Comparison of ENCODE assay signal across 16 cellular contexts in genomic region chr19:48607359-48607755, GRCh38. TPM values are rescaled to one million over a fixed set of nuclear protein-coding genes. Genes with fewer than 3 reads are reported as not detected.
DNase-seq lines count a peak whose midpoint lies in the region; ATAC-seq and TF ChIP-seq lines count a peak whose summit lies in the region.
"Had no signal": no experiment of that assay in that cellular context is flagged by ENCODE, and none has a peak within 500 bp of the region (broad histone marks: within the 10 kb centered on the region; RNA-seq: fewer than 3 reads in every experiment).

No MANE protein-coding gene starts in this region.

- no peak overlapping the region for H3K18ac ChIP-seq in mesenchymal stem cell (ENCODE audit: low read depth in 1 of 2, low read length in 2 of 2)

- DNase-seq in RWPE1 (ENCODE audit: low spot score) (no peak), mesenchymal stem cell (no peak), activated gamma-delta T cell (lab: John Stamatoyannopoulos, UW) (no peak)
- no peak for DNase-seq in activated CD4-positive, alpha-beta T cell treated with anti-CD3 and anti-CD28 coated beads for 1 hour
- DNase-seq: 8988T; CD8-positive, alpha-beta T cell; DMS 273 treated with DMSO at 0.1 percent for 48 hours; DND-41; EL; GM23248 had no signal

- no peak for ATAC-seq in GM21825 (IDR thresholded peaks at IDR 0.05; ENCODE audit: unreplicated experiment)
- ATAC-seq: CD8-positive, alpha-beta T cell; GM12878 had no signal

- no peaks in the 10 kb centered on the region for H3K27me3 ChIP-seq in BLaER1
- no peaks in the 10 kb centered on the region for H3K27me3 ChIP-seq in mesenchymal stem cell (ENCODE audit: control insufficient read depth in 1 of 2, insufficient read depth in 1 of 2, low read length in 2 of 2)
- H3K27me3 ChIP-seq: BLaER1 treated with 17β-estradiol and CSF1 and Interleukin-3, amounts not matched to agents 10 nM and 100 nM had no signal

- H3K23ac ChIP-seq in mesenchymal stem cell (ENCODE audit: low read length in 2 of 2) = no peak overlapping the region

- no peaks in the 10 kb centered on the region for H3K9me3 ChIP-seq in BLaER1
- H3K9me3 ChIP-seq in mesenchymal stem cell (ENCODE audit: control insufficient read depth, low read length) = no peaks in the 10 kb centered on the region
- H3K9me3 ChIP-seq: BLaER1 treated with 17β-estradiol and CSF1 and Interleukin-3, amounts not matched to agents 10 nM and 100 nM; HAP-1 had no signal

- H2BK5ac ChIP-seq in mesenchymal stem cell (ENCODE audit: low read depth, low read length, poor library complexity, severe bottlenecking) = no peak overlapping the region

- H3K36me3 ChIP-seq in BLaER1 (peaks cover 7% of the 10 kb centered on the region; the same call in 1 of the 2 replicates), mesenchymal stem cell (ENCODE audit: control insufficient read depth in 1 of 2, insufficient read depth in 2 of 2, low read depth in 1 of 2, low read length in 2 of 2) (peaks cover 0 to 10% of the 10 kb centered on the region in 2 experiments)
- H3K36me3 ChIP-seq: BLaER1 treated with 17β-estradiol and CSF1 and Interleukin-3, amounts not matched to agents 10 nM and 100 nM had no signal

- no peak overlapping the region for H2BK15ac ChIP-seq in mesenchymal stem cell (ENCODE audit: low read depth, poor library complexity, severe bottlenecking)

- no peak overlapping the region for H3K27ac ChIP-seq in BLaER1
- peak overlapping the region; percentile 7; the same call in 1 of the 2 replicates for H3K27ac ChIP-seq in RWPE1
- no peak overlapping the region for H3K27ac ChIP-seq in mesenchymal stem cell (ENCODE audit: low read length, poor library complexity, severe bottlenecking)
- H3K27ac ChIP-seq: BLaER1 treated with 17β-estradiol and CSF1 and Interleukin-3, amounts not matched to agents 10 nM and 100 nM; GM23248 had no signal

- 97% methylated on average over 6 of the region's 7 CpGs for WGBS in mesenchymal stem cell

- POLR2A ChIA-PET in RWPE1 (lab: Yijun Ruan, JAX; ENCODE audit: low non-redundant PET) = no interaction called here

- no peaks in the 10 kb centered on the region for H3K79me1 ChIP-seq in mesenchymal stem cell (replicated peaks; ENCODE audit: low read length, poor library complexity, severe bottlenecking)

- H3K9ac ChIP-seq in BLaER1 = 0 out of 2 replicates have a peak overlapping the region, but pooled peaks have one; percentile 34
- no peak overlapping the region for H3K9ac ChIP-seq in mesenchymal stem cell (ENCODE audit: low read length)
- H3K9ac ChIP-seq: GM23248 had no signal

- H2BK120ac ChIP-seq in mesenchymal stem cell (ENCODE audit: low read depth, low read length) = no peak overlapping the region

- CTCF ChIA-PET in RWPE1 (lab: Yijun Ruan, JAX) = interaction anchor here (1.3 kb wide), 1 partner anchor 18 kb away, joined by 7 read pairs; no protein-coding TSS in a partner anchor

- no peak overlapping the region for H3K4ac ChIP-seq in mesenchymal stem cell (ENCODE audit: low read depth in 1 of 2, low read length in 2 of 2)

- no peak for TF ChIP-seq CTCF in RWPE1 (conservative IDR thresholded peaks at IDR 0.05; ENCODE audit: low read depth)

- H3K14ac ChIP-seq in mesenchymal stem cell (ENCODE audit: low read length in 2 of 2) = no peak overlapping the region

- H4K91ac ChIP-seq in mesenchymal stem cell (ENCODE audit: low read length) = no peak overlapping the region

- H3K4me3 ChIP-seq in BLaER1 = no peak overlapping the region
- H3K4me3 ChIP-seq in mesenchymal stem cell (ENCODE audit: insufficient read depth in 1 of 2, low read depth in 1 of 2, low read length in 2 of 2) = no peak overlapping the region
- H3K4me3 ChIP-seq: BLaER1 treated with 17β-estradiol and CSF1 and Interleukin-3, amounts not matched to agents 10 nM and 100 nM; GM12878; GM23248; HAP-1 had no signal

- no peaks in the 10 kb centered on the region for H4K20me1 ChIP-seq in BLaER1

- H3K4me2 ChIP-seq in BLaER1 = no peak overlapping the region
- no peak overlapping the region for H3K4me2 ChIP-seq in mesenchymal stem cell (ENCODE audit: low read length, poor library complexity, severe bottlenecking)
- H3K4me2 ChIP-seq: BLaER1 treated with 17β-estradiol and CSF1 and Interleukin-3, amounts not matched to agents 10 nM and 100 nM had no signal

- no peak overlapping the region for H2AFZ ChIP-seq in mesenchymal stem cell (ENCODE audit: low read depth, low read length)
- H2AFZ ChIP-seq: GM23248 had no signal

- H3K4me1 ChIP-seq in BLaER1 (peaks cover 12% of the 10 kb centered on the region), mesenchymal stem cell (ENCODE audit: control insufficient read depth, insufficient read depth, low read depth, low read length) (no peaks in the 10 kb centered on the region)

- no peak overlapping the region for H2BK12ac ChIP-seq in mesenchymal stem cell (ENCODE audit: low read length in 2 of 2)

- no peak overlapping the region for H2AK5ac ChIP-seq in mesenchymal stem cell (ENCODE audit: low read length, severe bottlenecking)

- peak overlapping the region; percentile 61 for H4K8ac ChIP-seq in mesenchymal stem cell (ENCODE audit: low read length)

RNA-seq across cellular contexts. Expression of gene SPACA4, which starts 0.8 kb away (rescaled TPM):
- polyA plus RNA-seq in mesenchymal stem cell (2013, experiment 1 of 2) = not detected
- not detected for polyA plus RNA-seq in mesenchymal stem cell (2013, experiment 2 of 2)
- polyA plus RNA-seq: AG04450, GM12878, GM23248 had no signal

RNA-seq across cellular contexts. Expression of gene FAM83E, which starts 7.5 kb away (rescaled TPM):
- 0.03 TPM for polyA plus RNA-seq in mesenchymal stem cell (2013, experiment 1 of 2)
- polyA plus RNA-seq in mesenchymal stem cell (2013, experiment 2 of 2) = 0.04 TPM
- polyA plus RNA-seq: AG04450, GM23248 had no signal

RNA-seq across cellular contexts. Expression of gene RPL18, which starts 11.6 kb away (rescaled TPM):
- 1,704 TPM for polyA plus RNA-seq in mesenchymal stem cell (2013, experiment 1 of 2)
- polyA plus RNA-seq in mesenchymal stem cell (2013, experiment 2 of 2) = 1,641 TPM

RNA-seq across cellular contexts. Expression of gene SPHK2, which starts 11.9 kb away (rescaled TPM):
- polyA plus RNA-seq in mesenchymal stem cell (2013, experiment 1 of 2) = 9.1 TPM
- polyA plus RNA-seq in mesenchymal stem cell (2013, experiment 2 of 2) = 9.4 TPM

RNA-seq across cellular contexts. Expression of gene DBP, which starts 29.8 kb away (rescaled TPM):
- 4.2 TPM for polyA plus RNA-seq in mesenchymal stem cell (2013, experiment 1 of 2)
- polyA plus RNA-seq in mesenchymal stem cell (2013, experiment 2 of 2) = 5.0 TPM
